ENCODE assay signal across 15 cellular contexts in the genomic region with DNA sequence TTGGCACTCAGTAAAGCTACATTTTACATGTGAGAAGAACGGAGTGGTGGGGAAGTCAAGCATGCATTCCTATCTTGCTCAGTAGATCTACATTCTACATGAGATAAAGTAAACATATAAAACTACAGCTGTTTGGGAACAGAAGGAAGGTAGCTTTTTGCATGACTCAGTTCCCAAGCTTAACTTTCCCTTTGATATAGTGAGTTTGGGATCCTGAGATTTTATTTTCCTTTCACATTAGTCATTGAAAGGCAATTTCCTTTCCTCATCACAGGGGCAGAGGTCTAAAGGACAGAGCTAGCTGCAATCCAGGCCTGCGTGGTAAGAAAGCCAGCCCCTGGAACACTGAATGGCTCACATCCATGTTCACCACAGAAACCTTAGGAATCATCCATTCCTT.
DNase-seq lines count a peak whose midpoint lies in the region; ATAC-seq, FAIRE-seq and TF ChIP-seq lines count a peak whose summit lies in the region.
"Had no signal": no experiment of that assay in that cellular context is flagged by ENCODE, and none has a peak within 500 bp of the region (broad histone marks: within the 10 kb centered on the region; RNA-seq: fewer than 3 reads in every experiment).

No MANE protein-coding gene starts in this region.

- no peaks in the 10 kb centered on the region for H3K9me1 ChIP-seq in endothelial cell of umbilical vein (replicated peaks; ENCODE audit: control insufficient read depth, extremely low read depth, insufficient read depth, low read length)

- no TSS peak for BruUV-seq in endothelial cell of umbilical vein (replicated peaks; lab: Mats Ljungman, UMichigan)

- no peak overlapping the region for H3K4me3 Mint-ChIP-seq in osteocyte (ENCODE audit: unreplicated experiment)
- H3K4me3 Mint-ChIP-seq: activated CD4-positive, alpha-beta T cell treated with anti-CD3 and anti-CD28 coated beads, Interleukin-2, amount 10 ng/mL, durations not matched to agents 7 days and 5 days; immature natural killer cell; neural progenitor cell had no signal

- H3K27ac ChIP-seq in endothelial cell of umbilical vein (ENCODE audit: insufficient read depth, low read depth, low read length) (peak overlapping the region; percentile 85), coronary artery (no peak overlapping the region)
- H3K27ac ChIP-seq: neural progenitor cell had no signal

- no peak overlapping the region for H3K9ac ChIP-seq in endothelial cell of umbilical vein (replicated peaks; ENCODE audit: extremely low read depth, insufficient read depth, low read length)
- H3K9ac ChIP-seq: neural progenitor cell had no signal

- H3K4me1 ChIP-seq in endothelial cell of umbilical vein (ENCODE audit: control insufficient read depth, extremely low read depth, insufficient read depth, low read length), result peaks cover 17% of the 10 kb centered on the region

- H3K4me1 Mint-ChIP-seq in osteocyte (ENCODE audit: unreplicated experiment), result peaks cover 43% of the 10 kb centered on the region
- H3K4me1 Mint-ChIP-seq: activated CD4-positive, alpha-beta T cell treated with anti-CD3 and anti-CD28 coated beads, Interleukin-2, amount 10 ng/mL, durations not matched to agents 7 days and 5 days; immature natural killer cell had no signal

- H3K36me3 Mint-ChIP-seq in osteocyte (ENCODE audit: unreplicated experiment), result peaks cover 6% of the 10 kb centered on the region
- H3K36me3 Mint-ChIP-seq: immature natural killer cell, neural progenitor cell had no signal

- H3K4me2 ChIP-seq in endothelial cell of umbilical vein (ENCODE audit: insufficient read depth, low read length), result peak overlapping the region; percentile 60
- H3K4me2 ChIP-seq: neural progenitor cell had no signal

- FAIRE-seq in RCC 7860 (lab: Jason Lieb, UNC), result peak; percentile 63
- FAIRE-seq in endothelial cell of umbilical vein (lab: Jason Lieb, UNC), result peak; percentile 96

- peak overlapping the region; percentile 81 for H3K27ac Mint-ChIP-seq in osteocyte (ENCODE audit: unreplicated experiment)
- H3K27ac Mint-ChIP-seq: activated CD4-positive, alpha-beta T cell treated with anti-CD3 and anti-CD28 coated beads, Interleukin-2, amount 10 ng/mL, durations not matched to agents 7 days and 5 days; immature natural killer cell; neural progenitor cell had no signal

- no peak for ATAC-seq in HG02571 (IDR thresholded peaks at IDR 0.05; ENCODE audit: unreplicated experiment)

- H3K9me3 ChIP-seq in endothelial cell of umbilical vein (replicated peaks; ENCODE audit: control insufficient read depth, insufficient read depth, low read length), result no peaks in the 10 kb centered on the region

- peak overlapping the region; percentile 7 for H2AFZ ChIP-seq in endothelial cell of umbilical vein (ENCODE audit: low read depth, low read length)
- H2AFZ ChIP-seq: neural progenitor cell had no signal

- TF ChIP-seq CTCF in endothelial cell of umbilical vein (IDR thresholded peaks at IDR 0.05; ENCODE audit: extremely low read depth in 1 of 2, insufficient read depth in 1 of 2, low read depth in 1 of 2, low read length in 2 of 2) (no peak), osteocyte (IDR thresholded peaks at IDR 0.05) (no peak), coronary artery (IDR thresholded peaks at IDR 0.05) (no peak)

- peak; percentile 38 for TF ChIP-seq POLR2A in endothelial cell of umbilical vein (IDR thresholded peaks at IDR 0.05; ENCODE audit: low read depth, low read length)

- no peaks in the 10 kb centered on the region for H4K20me1 ChIP-seq in endothelial cell of umbilical vein (replicated peaks; ENCODE audit: control insufficient read depth, extremely low read depth, insufficient read depth, low read length)

- H3K27me3 Mint-ChIP-seq in osteocyte (ENCODE audit: unreplicated experiment), result no peaks in the 10 kb centered on the region

- no peaks in the 10 kb centered on the region for H3K79me2 ChIP-seq in endothelial cell of umbilical vein (ENCODE audit: control insufficient read depth, insufficient read depth, low read length)

- DNase-seq in EL (peak; percentile 97), RCC 7860 (ENCODE audit: low spot score) (peak; percentile 89), endothelial cell of umbilical vein (ENCODE audit: low read depth, low spot score) (peak; percentile 97), osteocyte (ENCODE audit: extremely low spot score, unreplicated experiment) (no peak), coronary artery (ENCODE audit: low spot score) (no peak), DMS153 treated with DMSO at 0.1 percent for 48 hours (lab: John Stamatoyannopoulos, UW; ENCODE audit: unreplicated experiment) (no peak), RKO (ENCODE audit: low spot score) (no peak)
- DNase-seq: activated CD4-positive, alpha-beta T cell treated with anti-CD3 and anti-CD28 coated beads, Interleukin-2, amount 10 ng/mL, durations not matched to agents 7 days and 5 days; DMS79; immature natural killer cell; Karpas-422; NCI-H345; stimulated activated CD4-positive, alpha-beta T cell treated with anti-CD3 and anti-CD28 coated beads, Interleukin-2, amount 100 ng/mL, for 24 hours had no signal

- no peaks in the 10 kb centered on the region for H3K27me3 ChIP-seq in endothelial cell of umbilical vein (ENCODE audit: control insufficient read depth in 2 of 2, insufficient read depth in 2 of 2, low read length in 2 of 2)
- H3K27me3 ChIP-seq: neural progenitor cell had no signal

- dilution Hi-C loops in endothelial cell of umbilical vein (cut with MboI; ENCODE audit: extremely low pct_ligation_motif_present, low sequenced_read_pairs), result no loop called here

- no peaks in the 10 kb centered on the region for H3K36me3 ChIP-seq in endothelial cell of umbilical vein (ENCODE audit: control insufficient read depth in 2 of 2, extremely low read depth in 1 of 2, insufficient read depth in 2 of 2, low read length in 2 of 2)
- H3K36me3 ChIP-seq: neural progenitor cell had no signal

- CTCF ChIA-PET in endothelial cell of umbilical vein (lab: Charles Lee), result interaction anchor here (0.7 to 1.8 kb wide), 19 partner anchors 10 to 340 kb away, joined by 3 to 8 read pairs (median 4); no protein-coding TSS in a partner anchor

- peaks cover 11% of the 10 kb centered on the region for H3K9me3 Mint-ChIP-seq in osteocyte (ENCODE audit: unreplicated experiment)
- H3K9me3 Mint-ChIP-seq: activated CD4-positive, alpha-beta T cell treated with anti-CD3 and anti-CD28 coated beads, Interleukin-2, amount 10 ng/mL, durations not matched to agents 7 days and 5 days; immature natural killer cell; neural progenitor cell had no signal

- POLR2A ChIA-PET in endothelial cell of umbilical vein (lab: Charles Lee), result interaction anchor here (0.6 to 1.1 kb wide), 4 partner anchors 27 to 185 kb away, joined by 3 to 4 read pairs (median 3); no protein-coding TSS in a partner anchor

- intact Hi-C loops in endothelial cell of umbilical vein (cut with micrococcal nuclease), result loop anchor here (1.0 to 5.0 kb wide), 8 partner anchors 23 to 372 kb away; a partner anchor contains a TSS

- no peak overlapping the region for H3K4me3 ChIP-seq in endothelial cell of umbilical vein (replicated peaks in 1 of 3; ENCODE audit: insufficient read depth in 1 of 3, low read depth in 1 of 3, low read length in 3 of 3)
- no peak overlapping the region for H3K4me3 ChIP-seq in coronary artery
- H3K4me3 ChIP-seq: neural progenitor cell had no signal

TF ChIP-seq in endothelial cell of umbilical vein, 7 proteins besides CTCF, POLR2A, EP300 and RAD21:
- TF ChIP-seq JUN (IDR thresholded peaks at IDR 0.05; ENCODE audit: borderline replicate concordance, insufficient read depth, insufficient read length, low read depth) (peak; percentile 98), POLR2AphosphoS5 (IDR thresholded peaks at IDR 0.05; ENCODE audit: insufficient read depth, low read depth, low read length) (peak; percentile 87), FOS (IDR thresholded peaks at IDR 0.05; ENCODE audit: borderline replicate concordance, insufficient read depth, low read length) (peak; percentile 98), EZH2 (IDR thresholded peaks at IDR 0.05; ENCODE audit: borderline replicate concordance, low read depth, low read length, severe bottlenecking) (no peak), MYC (IDR thresholded peaks at IDR 0.05; ENCODE audit: low read depth, low read length) (no peak), GATA2 (IDR thresholded peaks at IDR 0.05; ENCODE audit: insufficient read depth, insufficient read length, low read depth, low read length) (peak; percentile 97)
- TF ChIP-seq, protein P1, sequence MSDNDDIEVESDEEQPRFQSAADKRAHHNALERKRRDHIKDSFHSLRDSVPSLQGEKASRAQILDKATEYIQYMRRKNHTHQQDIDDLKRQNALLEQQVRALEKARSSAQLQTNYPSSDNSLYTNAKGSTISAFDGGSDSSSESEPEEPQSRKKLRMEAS (IDR thresholded peaks at IDR 0.05; ENCODE audit: insufficient read depth, insufficient read length), result no peak

Comparison
In these comparisons a context has a peak if more than half of its experiments do, and no peak if none do; other contexts are left out.
1. DNase-seq: peak in EL (single experiment), RCC 7860 (single experiment) and endothelial cell of umbilical vein (single experiment); none in osteocyte (single experiment), coronary artery (single experiment), DMS153 treated with DMSO at 0.1 percent for 48 hours (single experiment) and RKO (single experiment).